ENCODE assay signal across 26 cellular contexts in the genomic region with DNA sequence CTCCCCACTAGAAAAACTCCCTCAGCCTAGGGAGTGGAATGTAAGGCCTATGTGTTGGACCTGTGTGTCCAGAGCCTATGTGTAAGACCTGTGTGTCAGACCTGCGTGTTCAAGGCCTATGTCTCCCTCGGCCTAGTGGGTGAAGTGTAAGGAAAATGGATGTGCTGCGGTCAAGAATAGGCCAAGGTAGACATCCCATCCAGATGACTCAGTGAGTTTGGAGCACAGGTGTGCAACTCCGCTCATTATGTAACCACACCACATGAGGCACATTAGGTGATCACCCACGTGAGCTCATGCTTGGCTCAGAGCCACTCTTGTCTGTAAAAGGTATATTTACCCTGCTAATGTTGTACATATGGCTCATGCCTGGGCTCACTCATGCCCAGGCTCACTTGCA.
"Had no signal": no experiment of that assay in that cellular context is flagged by ENCODE, and none has a peak within 500 bp of the region (broad histone marks: within the 10 kb centered on the region; RNA-seq: fewer than 3 reads in every experiment).

No MANE protein-coding gene starts in this region.

- H3K4me1 ChIP-seq: ascending aorta, body of pancreas, Peyer's patch, SJCRH30 had no signal

- H3K27me3 Mint-ChIP-seq: activated CD4-positive, alpha-beta T cell treated with anti-CD3 and anti-CD28 coated beads, Interleukin-2, amount 10 ng/mL, durations not matched to agents 7 days and 5 days; activated naive CD8-positive, alpha-beta T cell treated with anti-CD3 and anti-CD28 coated beads, Interleukin-2, amount 50 U/mL, for 24 hours had no signal

- H3K36me3 Mint-ChIP-seq: activated CD4-positive, alpha-beta memory T cell treated with anti-CD3 and anti-CD28 coated beads for 36 hours; activated naive CD4-positive, alpha-beta T cell treated with anti-CD3 and anti-CD28 coated beads, Interleukin-2, amount 50 U/mL, for 72 hours had no signal

- H3K27ac Mint-ChIP-seq: activated CD4-positive, alpha-beta memory T cell treated with anti-CD3 and anti-CD28 coated beads for 36 hours; activated CD4-positive, alpha-beta T cell treated with anti-CD3 and anti-CD28 coated beads, Interleukin-2, amount 10 ng/mL, durations not matched to agents 7 days and 5 days; activated naive CD4-positive, alpha-beta T cell treated with anti-CD3 and anti-CD28 coated beads, Interleukin-2, amount 50 U/mL, for 72 hours; activated naive CD8-positive, alpha-beta T cell treated with anti-CD3 and anti-CD28 coated beads, Interleukin-2, amount 50 U/mL, for 24 hours had no signal

- ATAC-seq: activated naive CD4-positive, alpha-beta T cell treated with anti-CD3 and anti-CD28 coated beads, Interleukin-2, amount 50 U/mL, for 72 hours; activated naive CD8-positive, alpha-beta T cell treated with anti-CD3 and anti-CD28 coated beads, Interleukin-2, amount 50 U/mL, for 24 hours; activated T-cell treated with anti-CD3 and anti-CD28 coated beads, Interleukin-2, amount 50 U/mL, for 4 hours; body of pancreas; K562 had no signal

- H3K27ac ChIP-seq: ascending aorta, body of pancreas, cardiac muscle cell, Peyer's patch, SJCRH30, VCaP had no signal

- H3K9me3 ChIP-seq: ascending aorta, body of pancreas, Peyer's patch, SJCRH30, SK-N-SH had no signal

- H3K36me3 ChIP-seq: ascending aorta, cardiac muscle cell, Peyer's patch, SJCRH30 had no signal

- H3K4me3 Mint-ChIP-seq: activated CD4-positive, alpha-beta memory T cell treated with anti-CD3 and anti-CD28 coated beads for 36 hours; activated CD4-positive, alpha-beta T cell treated with anti-CD3 and anti-CD28 coated beads, Interleukin-2, amount 10 ng/mL, durations not matched to agents 7 days and 5 days; activated naive CD8-positive, alpha-beta T cell treated with anti-CD3 and anti-CD28 coated beads, Interleukin-2, amount 50 U/mL, for 24 hours; activated T-cell treated with anti-CD3 and anti-CD28 coated beads, Interleukin-2, amount 50 U/mL, for 4 hours had no signal

- H3K27me3 ChIP-seq: ascending aorta, body of pancreas, cardiac muscle cell, Peyer's patch, SJCRH30 had no signal

- H3K4me1 Mint-ChIP-seq: activated CD4-positive, alpha-beta T cell treated with anti-CD3 and anti-CD28 coated beads, Interleukin-2, amount 10 ng/mL, durations not matched to agents 7 days and 5 days; activated naive CD8-positive, alpha-beta T cell treated with anti-CD3 and anti-CD28 coated beads, Interleukin-2, amount 50 U/mL, for 24 hours had no signal

- DNase-seq: activated CD4-positive, alpha-beta memory T cell treated with anti-CD3 and anti-CD28 coated beads for 36 hours; activated CD4-positive, alpha-beta T cell treated with anti-CD3 and anti-CD28 coated beads, Interleukin-2, amount 10 ng/mL, durations not matched to agents 7 days and 5 days; activated CD4-positive, CD25-positive, alpha-beta regulatory T cell; activated CD8-positive, alpha-beta memory T cell treated with anti-CD3 and anti-CD28 coated beads for 24 hours; activated effector memory CD4-positive, alpha-beta T cell treated with anti-CD3 and anti-CD28 coated beads, Interleukin-2, amount 50 U/mL, for 16 hours; activated naive CD4-positive, alpha-beta T cell treated with Interleukin-2 at 50 U/mL for 16 hours; activated naive CD8-positive, alpha-beta T cell treated with anti-CD3 and anti-CD28 coated beads, Interleukin-2, amount 50 U/mL, for 24 hours; activated T-cell treated with anti-CD3 and anti-CD28 coated beads, Interleukin-2, amount 50 U/mL, for 4 hours; amniotic stem cell; body of pancreas; cerebellar nuclear complex; Karpas-422; NCI-H1105 treated with DMSO at 0.1 percent for 48 hours; NCI-H146; NCI-H187 treated with DMSO at 0.1 percent for 48 hours; NCI-H2107; NCI-H510A treated with DMSO at 0.1 percent for 48 hours; Peyer's patch; SJCRH30; SK-N-SH; T-helper 1 cell had no signal

- H3K4me3 ChIP-seq: ascending aorta, body of pancreas, cardiac muscle cell, K562, Peyer's patch, SJCRH30 had no signal
